In genomic region chr7:96321041-96321669, GRCh38 we compare ENCODE assay signal across 8 cellular contexts. TPM values are rescaled to one million over a fixed set of nuclear protein-coding genes. Genes with fewer than 3 reads are reported as not detected.
A peak's percentile ranks its signal among the peaks of the same experiment; 100 is the strongest.
DNase-seq lines count a peak whose midpoint lies in the region; ATAC-seq, FAIRE-seq and TF ChIP-seq lines count a peak whose summit lies in the region.

No MANE protein-coding gene starts in this region.

- H3K4me1 Mint-ChIP-seq in T-helper 1 cell treated with Interleukin-12 subunit alpha and Interleukin-12 subunit beta and Interleukin-4 antibody, amounts not matched to agents 30 μg/mL and 1 μg/mL, for 36 hours (ENCODE audit: low read depth): peaks cover 11% of the 10 kb centered on the region
- peaks cover 10% of the 10 kb centered on the region for H3K4me1 Mint-ChIP-seq in central memory CD8-positive, alpha-beta T cell

- H3K27ac ChIP-seq in 22Rv1 (peak overlapping the region; percentile 89), kidney (ENCODE audit: low read depth in 2 of 2, low read length in 2 of 2) (peak overlapping the region; percentile 98 to 99)

- peaks cover 10 to 26% of the 10 kb centered on the region in 2 donors for H3K4me1 ChIP-seq in kidney (ENCODE audit: control insufficient read depth in 1 of 2, insufficient read depth in 1 of 2, low read depth in 1 of 2, low read length in 2 of 2)

- DNase-seq in NCI-H1417 (lab: John Stamatoyannopoulos, UW) (peak; percentile 81 to 96 (median 91)), kidney (peak; percentile 92)
- peak; percentile 16 to 31 for DNase-seq in central memory CD8-positive, alpha-beta T cell (ENCODE audit: low spot score in 2 of 2)
- peak; percentile 80 for DNase-seq in stimulated activated CD4-positive, alpha-beta T cell treated with anti-CD3 and anti-CD28 coated beads, Interleukin-15, amount 100 ng/mL, for 24 hours

- H3K9me3 Mint-ChIP-seq in T-helper 1 cell treated with Interleukin-12 subunit alpha and Interleukin-12 subunit beta and Interleukin-4 antibody, amounts not matched to agents 30 μg/mL and 1 μg/mL, for 36 hours: no peaks in the 10 kb centered on the region
- no peaks in the 10 kb centered on the region for H3K9me3 Mint-ChIP-seq in central memory CD8-positive, alpha-beta T cell

- intact Hi-C loops in kidney (cut with DNase I): no loop called here

- no peaks in the 10 kb centered on the region for H3K9me3 ChIP-seq in kidney (ENCODE audit: control insufficient read depth in 1 of 2, low read length in 2 of 2)

- no peak for FAIRE-seq in kidney (lab: Jason Lieb, UNC)

- TF ChIP-seq CTCF in 22Rv1 (IDR thresholded peaks at IDR 0.05): no peak
- no peak for TF ChIP-seq CTCF in GM12875 (IDR thresholded peaks at IDR 0.05; ENCODE audit: borderline replicate concordance, insufficient read depth, low read depth, low read length)
- TF ChIP-seq CTCF in kidney (IDR thresholded peaks at IDR 0.05; ENCODE audit: borderline replicate concordance, extremely low read depth, insufficient read depth): no peak

- H3K27me3 Mint-ChIP-seq in T-helper 1 cell treated with Interleukin-12 subunit alpha and Interleukin-12 subunit beta and Interleukin-4 antibody, amounts not matched to agents 30 μg/mL and 1 μg/mL, for 36 hours (ENCODE audit: low read depth): no peaks in the 10 kb centered on the region
- no peaks in the 10 kb centered on the region for H3K27me3 Mint-ChIP-seq in central memory CD8-positive, alpha-beta T cell

- no peaks in the 10 kb centered on the region for H3K36me3 ChIP-seq in kidney (ENCODE audit: control insufficient read depth in 1 of 2, insufficient read depth in 2 of 2, low read length in 2 of 2)

- H3K36me3 Mint-ChIP-seq in T-helper 1 cell treated with Interleukin-12 subunit alpha and Interleukin-12 subunit beta and Interleukin-4 antibody, amounts not matched to agents 30 μg/mL and 1 μg/mL, for 36 hours (ENCODE audit: low read depth): no peaks in the 10 kb centered on the region
- no peaks in the 10 kb centered on the region for H3K36me3 Mint-ChIP-seq in central memory CD8-positive, alpha-beta T cell (ENCODE audit: insufficient read depth)

- peak overlapping the region; percentile 30 to 90 for H3K9ac ChIP-seq in kidney (ENCODE audit: low read length in 2 of 2)

- peak overlapping the region; percentile 89 for H3K4me3 Mint-ChIP-seq in T-helper 1 cell treated with Interleukin-12 subunit alpha and Interleukin-12 subunit beta and Interleukin-4 antibody, amounts not matched to agents 30 μg/mL and 1 μg/mL, for 36 hours
- peak overlapping the region; percentile 86 for H3K4me3 Mint-ChIP-seq in central memory CD8-positive, alpha-beta T cell

- peak; percentile 53 for ATAC-seq in HG02840 (IDR thresholded peaks at IDR 0.05; ENCODE audit: low FRiP score, unreplicated experiment)
- peak; percentile 37 for ATAC-seq in central memory CD8-positive, alpha-beta T cell (replicated peaks; ENCODE audit: extremely low read depth, poor library complexity, severe bottlenecking)

- H3K4me3 ChIP-seq in GM12875 (ENCODE audit: low read depth, low read length) (peak overlapping the region; percentile 75), kidney (ENCODE audit: low read length in 2 of 2) (peak overlapping the region; percentile 58 to 80)

- peak overlapping the region; percentile 90 for H3K27ac Mint-ChIP-seq in T-helper 1 cell treated with Interleukin-12 subunit alpha and Interleukin-12 subunit beta and Interleukin-4 antibody, amounts not matched to agents 30 μg/mL and 1 μg/mL, for 36 hours
- H3K27ac Mint-ChIP-seq in central memory CD8-positive, alpha-beta T cell (ENCODE audit: low read depth): peak overlapping the region; percentile 75

RNA-seq across cellular contexts. Expression of gene SLC25A13, which starts 0.7 kb away (rescaled TPM):
- 32.1 TPM for total RNA-seq in kidney
- polyA plus RNA-seq in kidney (ENCODE audit: insufficient read depth, low read depth, low replicate concordance): 23.9 TPM

Comparison
In these comparisons a context has a peak if more than half of its experiments do, and no peak if none do; other contexts are left out.
1. Peak in every context shown above with its lines: DNase-seq, ATAC-seq, H3K4me3 ChIP-seq and H3K27ac ChIP-seq.
2. DNase-seq: peak in every context shown above with its lines; median percentile 92 in kidney; 91 in NCI-H1417; 80 in stimulated activated CD4-positive, alpha-beta T cell treated with anti-CD3 and anti-CD28 coated beads, Interleukin-15, amount 100 ng/mL, for 24 hours; 24 in central memory CD8-positive, alpha-beta T cell.